Comparison of ENCODE assay signal across 18 cellular contexts in the genomic region with DNA sequence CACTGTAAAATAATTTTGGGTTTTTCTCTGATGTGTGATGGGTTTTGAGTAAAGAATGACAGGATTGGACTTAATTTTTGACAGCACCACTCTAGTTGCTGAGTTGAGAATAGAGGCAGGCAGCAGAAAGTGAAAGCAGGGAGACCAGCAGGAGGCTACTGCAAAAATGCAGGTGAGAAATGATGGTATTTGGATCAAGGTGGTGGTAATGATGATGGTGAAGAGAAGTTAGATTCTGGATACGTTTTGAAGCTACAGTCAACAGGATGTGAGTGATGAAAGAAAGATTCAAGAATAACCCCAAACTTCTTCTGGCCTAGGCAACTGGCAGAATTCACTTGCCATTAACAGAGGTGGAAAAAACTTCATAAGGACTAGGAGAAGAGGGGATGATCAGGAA. TPM values are rescaled to one million over a fixed set of nuclear protein-coding genes. Genes with fewer than 3 reads are reported as not detected.
DNase-seq lines count a peak whose midpoint lies in the region; ATAC-seq and TF ChIP-seq lines count a peak whose summit lies in the region.
"Had no signal": no experiment of that assay in that cellular context is flagged by ENCODE, and none has a peak within 500 bp of the region (broad histone marks: within the 10 kb centered on the region; RNA-seq: fewer than 3 reads in every experiment).

No MANE protein-coding gene starts in this region.

- no peak overlapping the region for H3K27ac Mint-ChIP-seq in activated T-cell treated with anti-CD3 and anti-CD28 coated beads, Interleukin-2, amount 50 U/mL, for 72 hours
- H3K27ac Mint-ChIP-seq in stimulated activated naive CD8-positive, alpha-beta T cell treated with anti-CD3 and anti-CD28 coated beads, Interleukin-15, amount 100 ng/mL, for 72 hours = no peak overlapping the region
- no peak overlapping the region for H3K27ac Mint-ChIP-seq in CD8-positive, alpha-beta T cell
- H3K27ac Mint-ChIP-seq in naive thymus-derived CD8-positive, alpha-beta T cell = no peak overlapping the region
- H3K27ac Mint-ChIP-seq in effector memory CD8-positive, alpha-beta T cell = no peak overlapping the region
- H3K27ac Mint-ChIP-seq: GM23338, H9 had no signal

- no peaks in the 10 kb centered on the region for H3K27me3 Mint-ChIP-seq in activated T-cell treated with anti-CD3 and anti-CD28 coated beads, Interleukin-2, amount 50 U/mL, for 72 hours (ENCODE audit: low read depth)
- H3K27me3 Mint-ChIP-seq in stimulated activated naive CD8-positive, alpha-beta T cell treated with anti-CD3 and anti-CD28 coated beads, Interleukin-15, amount 100 ng/mL, for 72 hours = no peaks in the 10 kb centered on the region
- H3K27me3 Mint-ChIP-seq in CD8-positive, alpha-beta T cell (ENCODE audit: low read depth) = peaks cover 3% of the 10 kb centered on the region
- peaks cover 0 to 2% (median 0%) of the 10 kb centered on the region in 5 donors for H3K27me3 Mint-ChIP-seq in naive thymus-derived CD8-positive, alpha-beta T cell
- H3K27me3 Mint-ChIP-seq in effector memory CD8-positive, alpha-beta T cell = peaks cover 12 to 14% of the 10 kb centered on the region in 2 donors

- TF ChIP-seq CTCF in CD8-positive, alpha-beta T cell (IDR thresholded peaks at IDR 0.05) = no peak

- no peak overlapping the region for H3K4me3 Mint-ChIP-seq in activated T-cell treated with anti-CD3 and anti-CD28 coated beads, Interleukin-2, amount 50 U/mL, for 72 hours
- H3K4me3 Mint-ChIP-seq in stimulated activated naive CD8-positive, alpha-beta T cell treated with anti-CD3 and anti-CD28 coated beads, Interleukin-15, amount 100 ng/mL, for 72 hours = no peak overlapping the region
- H3K4me3 Mint-ChIP-seq in CD8-positive, alpha-beta T cell = no peak overlapping the region
- H3K4me3 Mint-ChIP-seq in naive thymus-derived CD8-positive, alpha-beta T cell = no peak overlapping the region
- no peak overlapping the region for H3K4me3 Mint-ChIP-seq in effector memory CD8-positive, alpha-beta T cell
- H3K4me3 Mint-ChIP-seq: GM23338, H9 had no signal

- intact Hi-C loops in CD8-positive, alpha-beta T cell (cut with DNase I, micrococcal nuclease) = loop anchor here in 1 of 2 experiments (10.0 kb wide), 1 partner anchor 238 kb away; no protein-coding TSS in a partner anchor

- peaks cover 12% of the 10 kb centered on the region for H3K4me1 ChIP-seq in CD8-positive, alpha-beta T cell (ENCODE audit: insufficient read depth, low read length)

- no peak for DNase-seq in activated T-cell treated with anti-CD3 and anti-CD28 coated beads, Interleukin-2, amount 50 U/mL, for 72 hours
- DNase-seq in activated T-cell treated with anti-CD3 and anti-CD28 coated beads for 4 hours (no peak), MV-4-11 (lab: John Stamatoyannopoulos, UW) (no peak)
- DNase-seq in stimulated activated naive CD8-positive, alpha-beta T cell treated with anti-CD3 and anti-CD28 coated beads, Interleukin-15, amount 100 ng/mL, for 72 hours = no peak
- no peak for DNase-seq in stimulated activated naive CD8-positive, alpha-beta T cell treated with anti-CD3 and anti-CD28 coated beads, Interleukin-15, Interleukin-2, amounts not matched to agents 100 U/mL and 50 U/mL, for 24 hours
- DNase-seq in CD8-positive, alpha-beta T cell = no peak
- peak in 2 of 10 donors; percentile 36 to 48 for DNase-seq in naive thymus-derived CD8-positive, alpha-beta T cell
- DNase-seq in effector memory CD8-positive, alpha-beta T cell = no peak
- DNase-seq: C1 segment of cervical spinal cord, Calu3, COR-L47, DMS53, DMS79 treated with DMSO at 0.1 percent for 48 hours, GF-D8, H9 had no signal

- no peak overlapping the region for H3K27ac ChIP-seq in CD8-positive, alpha-beta T cell (ENCODE audit: low read depth, low read length)

- no peaks in the 10 kb centered on the region for H3K36me3 Mint-ChIP-seq in activated T-cell treated with anti-CD3 and anti-CD28 coated beads, Interleukin-2, amount 50 U/mL, for 72 hours (ENCODE audit: insufficient read depth in 2 of 2)
- no peaks in the 10 kb centered on the region for H3K36me3 Mint-ChIP-seq in CD8-positive, alpha-beta T cell
- peaks cover 0 to 3% (median 0%) of the 10 kb centered on the region in 3 donors for H3K36me3 Mint-ChIP-seq in naive thymus-derived CD8-positive, alpha-beta T cell
- H3K36me3 Mint-ChIP-seq in effector memory CD8-positive, alpha-beta T cell (ENCODE audit: insufficient read depth) = no peaks in the 10 kb centered on the region

- H3K4me3 ChIP-seq in CD8-positive, alpha-beta T cell (ENCODE audit: low read depth, low read length) = no peak overlapping the region
- H3K4me3 ChIP-seq: GM23338 had no signal

- no peaks in the 10 kb centered on the region for H3K36me3 ChIP-seq in CD8-positive, alpha-beta T cell (ENCODE audit: insufficient read depth, low read length)

- H3K9me3 Mint-ChIP-seq in activated T-cell treated with anti-CD3 and anti-CD28 coated beads, Interleukin-2, amount 50 U/mL, for 72 hours = peaks cover 0 to 5% of the 10 kb centered on the region in 2 donors
- H3K9me3 Mint-ChIP-seq in stimulated activated naive CD8-positive, alpha-beta T cell treated with anti-CD3 and anti-CD28 coated beads, Interleukin-15, amount 100 ng/mL, for 72 hours = peaks cover 0 to 10% of the 10 kb centered on the region in 2 donors
- H3K9me3 Mint-ChIP-seq in CD8-positive, alpha-beta T cell = no peaks in the 10 kb centered on the region
- H3K9me3 Mint-ChIP-seq in naive thymus-derived CD8-positive, alpha-beta T cell = peaks cover 0 to 7% (median 0%) of the 10 kb centered on the region in 9 donors
- H3K9me3 Mint-ChIP-seq in effector memory CD8-positive, alpha-beta T cell = no peaks in the 10 kb centered on the region
- H3K9me3 Mint-ChIP-seq: GM23338, H9 had no signal

- no peaks in the 10 kb centered on the region for H3K9me3 ChIP-seq in CD8-positive, alpha-beta T cell (ENCODE audit: low read length)

- no peaks in the 10 kb centered on the region for H3K27me3 ChIP-seq in CD8-positive, alpha-beta T cell (ENCODE audit: insufficient read depth, low read length)

- peaks cover 5% of the 10 kb centered on the region for H3K4me1 Mint-ChIP-seq in activated T-cell treated with anti-CD3 and anti-CD28 coated beads, Interleukin-2, amount 50 U/mL, for 72 hours (ENCODE audit: low read depth)
- H3K4me1 Mint-ChIP-seq in stimulated activated naive CD8-positive, alpha-beta T cell treated with anti-CD3 and anti-CD28 coated beads, Interleukin-15, amount 100 ng/mL, for 72 hours = peaks cover 5% of the 10 kb centered on the region
- H3K4me1 Mint-ChIP-seq in CD8-positive, alpha-beta T cell (ENCODE audit: low read depth) = no peaks in the 10 kb centered on the region
- peaks cover 0 to 3% (median 1%) of the 10 kb centered on the region in 4 donors for H3K4me1 Mint-ChIP-seq in naive thymus-derived CD8-positive, alpha-beta T cell
- H3K4me1 Mint-ChIP-seq in effector memory CD8-positive, alpha-beta T cell (ENCODE audit: low read depth in 2 of 2) = no peaks in the 10 kb centered on the region

- ATAC-seq in activated T-cell treated with anti-CD3 and anti-CD28 coated beads, Interleukin-2, amount 50 U/mL, for 72 hours (replicated peaks in 1 of 2) = peak; percentile 25 to 43
- peak; percentile 46 for ATAC-seq in stimulated activated naive CD8-positive, alpha-beta T cell treated with anti-CD3 and anti-CD28 coated beads, Interleukin-15, amount 100 ng/mL, for 72 hours
- ATAC-seq in stimulated activated naive CD8-positive, alpha-beta T cell treated with anti-CD3 and anti-CD28 coated beads, Interleukin-15, Interleukin-2, amounts not matched to agents 100 U/mL and 50 U/mL, for 24 hours = no peak
- ATAC-seq in CD8-positive, alpha-beta T cell = peak; percentile 62
- peak; percentile 37 to 84 for ATAC-seq in naive thymus-derived CD8-positive, alpha-beta T cell
- no peak for ATAC-seq in effector memory CD8-positive, alpha-beta T cell (replicated peaks)
- ATAC-seq: GM23338, HCT116 had no signal

- CTCF ChIA-PET in CD8-positive, alpha-beta T cell (lab: Charles Lee) = no interaction called here

- POLR2A ChIA-PET in CD8-positive, alpha-beta T cell (lab: Charles Lee) = no interaction called here
- POLR2A ChIA-PET in naive thymus-derived CD8-positive, alpha-beta T cell (lab: Charles Lee) = interaction anchor here (1.2 to 1.5 kb wide), 2 partner anchors 42 to 712 kb away, joined by 3 read pairs; partner anchors contain the start of gene FUBP1

RNA-seq across cellular contexts. Expression of gene AK5, which starts 14.8 kb away (rescaled TPM):
- 1 to 10 TPM; 4.4 to 7.2 TPM for total RNA-seq in activated T-cell treated with anti-CD3 and anti-CD28 coated beads, Interleukin-2, amount 50 U/mL, for 72 hours
- 10 to 100 TPM; 14.2 to 17.9 TPM for total RNA-seq in CD8-positive, alpha-beta T cell
- 10 to 100 TPM; 35.9 to 41.5 TPM for total RNA-seq in naive thymus-derived CD8-positive, alpha-beta T cell
- polyA plus RNA-seq in naive thymus-derived CD8-positive, alpha-beta T cell = 10 to 100 TPM; 42.9 to 58.9 (median 45.0) TPM
- total RNA-seq: Calu3, G401 had no signal

RNA-seq across cellular contexts. Expression of gene PIGK, which starts 47.8 kb away (rescaled TPM):
- 10 to 100 TPM; 21.3 to 26.4 TPM for total RNA-seq in activated T-cell treated with anti-CD3 and anti-CD28 coated beads, Interleukin-2, amount 50 U/mL, for 72 hours
- total RNA-seq in CD8-positive, alpha-beta T cell = 1 to 10 TPM; 4.5 to 7.1 TPM
- total RNA-seq in naive thymus-derived CD8-positive, alpha-beta T cell = 10 to 100 TPM; 27.5 to 32.3 TPM
- polyA plus RNA-seq in naive thymus-derived CD8-positive, alpha-beta T cell = 10 to 100 TPM; 37.6 to 55.2 (median 49.8) TPM

Comparison
In these comparisons a context has a peak if more than half of its experiments do, and no peak if none do; other contexts are left out.
1. ATAC-seq: peak in activated T-cell treated with anti-CD3 and anti-CD28 coated beads, Interleukin-2, amount 50 U/mL, for 72 hours (2 of 2), stimulated activated naive CD8-positive, alpha-beta T cell treated with anti-CD3 and anti-CD28 coated beads, Interleukin-15, amount 100 ng/mL, for 72 hours (single experiment), CD8-positive, alpha-beta T cell (single experiment) and naive thymus-derived CD8-positive, alpha-beta T cell (2 of 2); none in stimulated activated naive CD8-positive, alpha-beta T cell treated with anti-CD3 and anti-CD28 coated beads, Interleukin-15, Interleukin-2, amounts not matched to agents 100 U/mL and 50 U/mL, for 24 hours (single experiment) and effector memory CD8-positive, alpha-beta T cell (single experiment).